ENCODE assay signal across 1 cellular context in genomic region chr20:33558348-33559144, GRCh38.
TF ChIP-seq lines count a peak whose summit lies in the region.

No MANE protein-coding gene starts in this region.

TF ChIP-seq in HepG2, 621 proteins besides CTCF, POLR2A, EP300 and RAD21 (continued from another document and continues in another):
- no peak for TF ChIP-seq ZNF318 (CRISPR knock-in tag; IDR thresholded peaks at IDR 0.05)
- TF ChIP-seq CHCHD3 (CRISPR knock-in tag; IDR thresholded peaks at IDR 0.05), result no peak
- no peak for TF ChIP-seq KDM3A (CRISPR knock-in tag; IDR thresholded peaks at IDR 0.05; ENCODE audit: low read depth)
- 0 out of 2 replicates have a peak, but pooled peaks have one; percentile 43 for TF ChIP-seq ZNF337 (CRISPR knock-in tag; IDR thresholded peaks at IDR 0.05; ENCODE audit: borderline replicate concordance, low read depth)
- 0 out of 2 replicates have a peak, but pooled peaks have one; percentile 27 for TF ChIP-seq MIXL1 (CRISPR knock-in tag; IDR thresholded peaks at IDR 0.05)
- no peak for TF ChIP-seq ZFP36L2 (CRISPR knock-in tag; IDR thresholded peaks at IDR 0.05)
- TF ChIP-seq REXO4 (CRISPR knock-in tag; IDR thresholded peaks at IDR 0.05; ENCODE audit: borderline replicate concordance), result no peak
- no peak for TF ChIP-seq ZNF546 (CRISPR knock-in tag; conservative IDR thresholded peaks at IDR 0.05)
- TF ChIP-seq ZNF367 (CRISPR knock-in tag; IDR thresholded peaks at IDR 0.05; ENCODE audit: borderline replicate concordance), result no peak
- TF ChIP-seq, protein P1, sequence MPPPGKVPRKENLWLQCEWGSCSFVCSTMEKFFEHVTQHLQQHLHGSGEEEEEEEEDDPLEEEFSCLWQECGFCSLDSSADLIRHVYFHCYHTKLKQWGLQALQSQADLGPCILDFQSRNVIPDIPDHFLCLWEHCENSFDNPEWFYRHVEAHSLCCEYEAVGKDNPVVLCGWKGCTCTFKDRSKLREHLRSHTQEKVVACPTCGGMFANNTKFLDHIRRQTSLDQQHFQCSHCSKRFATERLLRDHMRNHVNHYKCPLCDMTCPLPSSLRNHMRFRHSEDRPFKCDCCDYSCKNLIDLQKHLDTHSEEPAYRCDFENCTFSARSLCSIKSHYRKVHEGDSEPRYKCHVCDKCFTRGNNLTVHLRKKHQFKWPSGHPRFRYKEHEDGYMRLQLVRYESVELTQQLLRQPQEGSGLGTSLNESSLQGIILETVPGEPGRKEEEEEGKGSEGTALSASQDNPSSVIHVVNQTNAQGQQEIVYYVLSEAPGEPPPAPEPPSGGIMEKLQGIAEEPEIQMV (CRISPR knock-in tag; IDR thresholded peaks at IDR 0.05; ENCODE audit: low read depth), result no peak
- TF ChIP-seq, protein P2, sequence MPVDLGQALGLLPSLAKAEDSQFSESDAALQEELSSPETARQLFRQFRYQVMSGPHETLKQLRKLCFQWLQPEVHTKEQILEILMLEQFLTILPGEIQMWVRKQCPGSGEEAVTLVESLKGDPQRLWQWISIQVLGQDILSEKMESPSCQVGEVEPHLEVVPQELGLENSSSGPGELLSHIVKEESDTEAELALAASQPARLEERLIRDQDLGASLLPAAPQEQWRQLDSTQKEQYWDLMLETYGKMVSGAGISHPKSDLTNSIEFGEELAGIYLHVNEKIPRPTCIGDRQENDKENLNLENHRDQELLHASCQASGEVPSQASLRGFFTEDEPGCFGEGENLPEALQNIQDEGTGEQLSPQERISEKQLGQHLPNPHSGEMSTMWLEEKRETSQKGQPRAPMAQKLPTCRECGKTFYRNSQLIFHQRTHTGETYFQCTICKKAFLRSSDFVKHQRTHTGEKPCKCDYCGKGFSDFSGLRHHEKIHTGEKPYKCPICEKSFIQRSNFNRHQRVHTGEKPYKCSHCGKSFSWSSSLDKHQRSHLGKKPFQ (CRISPR knock-in tag; IDR thresholded peaks at IDR 0.05; ENCODE audit: insufficient replicate concordance), result no peak
- 0 out of 2 replicates have a peak, but pooled peaks have one; percentile 11 for TF ChIP-seq MIER3 (CRISPR knock-in tag; IDR thresholded peaks at IDR 0.05; ENCODE audit: borderline replicate concordance)
- TF ChIP-seq NCOR1 (IDR thresholded peaks at IDR 0.05; ENCODE audit: borderline replicate concordance, low read length), result peak; percentile 18; the same call in 1 of the 2 replicates
- 0 out of 2 replicates have a peak, but pooled peaks have one; percentile 17 for TF ChIP-seq ATF3 (CRISPR knock-in tag; IDR thresholded peaks at IDR 0.05)
- TF ChIP-seq CBX2 (IDR thresholded peaks at IDR 0.05; ENCODE audit: low read depth, low read length), result no peak
- TF ChIP-seq CBX2 (CRISPR knock-in tag; IDR thresholded peaks at IDR 0.05; ENCODE audit: low read depth), result no peak
- TF ChIP-seq, protein P3, sequence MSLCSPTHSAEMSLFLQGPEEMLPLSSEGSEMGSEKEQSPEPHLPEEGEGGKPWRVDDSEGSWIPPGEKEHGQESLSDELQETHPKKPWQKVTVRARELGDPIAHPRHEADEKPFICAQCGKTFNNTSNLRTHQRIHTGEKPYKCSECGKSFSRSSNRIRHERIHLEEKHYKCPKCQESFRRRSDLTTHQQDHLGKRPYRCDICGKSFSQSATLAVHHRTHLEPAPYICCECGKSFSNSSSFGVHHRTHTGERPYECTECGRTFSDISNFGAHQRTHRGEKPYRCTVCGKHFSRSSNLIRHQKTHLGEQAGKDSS (CRISPR knock-in tag; IDR thresholded peaks at IDR 0.05; ENCODE audit: borderline replicate concordance, low read depth), result no peak
- TF ChIP-seq ZNF749 (CRISPR knock-in tag; IDR thresholded peaks at IDR 0.05; ENCODE audit: borderline replicate concordance), result no peak
- no peak for TF ChIP-seq ZBTB1 (CRISPR knock-in tag; IDR thresholded peaks at IDR 0.05; ENCODE audit: borderline replicate concordance)
- TF ChIP-seq, protein P4, sequence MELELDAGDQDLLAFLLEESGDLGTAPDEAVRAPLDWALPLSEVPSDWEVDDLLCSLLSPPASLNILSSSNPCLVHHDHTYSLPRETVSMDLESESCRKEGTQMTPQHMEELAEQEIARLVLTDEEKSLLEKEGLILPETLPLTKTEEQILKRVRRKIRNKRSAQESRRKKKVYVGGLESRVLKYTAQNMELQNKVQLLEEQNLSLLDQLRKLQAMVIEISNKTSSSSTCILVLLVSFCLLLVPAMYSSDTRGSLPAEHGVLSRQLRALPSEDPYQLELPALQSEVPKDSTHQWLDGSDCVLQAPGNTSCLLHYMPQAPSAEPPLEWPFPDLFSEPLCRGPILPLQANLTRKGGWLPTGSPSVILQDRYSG (CRISPR knock-in tag; IDR thresholded peaks at IDR 0.05), result no peak
- peak; percentile 58; the same call in 1 of the 2 replicates for TF ChIP-seq HNF4A (CRISPR knock-in tag; IDR thresholded peaks at IDR 0.05)
- TF ChIP-seq NCOA2 (CRISPR knock-in tag; IDR thresholded peaks at IDR 0.05), result no peak
- TF ChIP-seq HIVEP1 (CRISPR knock-in tag; IDR thresholded peaks at IDR 0.05), result no peak
- TF ChIP-seq, protein P5, sequence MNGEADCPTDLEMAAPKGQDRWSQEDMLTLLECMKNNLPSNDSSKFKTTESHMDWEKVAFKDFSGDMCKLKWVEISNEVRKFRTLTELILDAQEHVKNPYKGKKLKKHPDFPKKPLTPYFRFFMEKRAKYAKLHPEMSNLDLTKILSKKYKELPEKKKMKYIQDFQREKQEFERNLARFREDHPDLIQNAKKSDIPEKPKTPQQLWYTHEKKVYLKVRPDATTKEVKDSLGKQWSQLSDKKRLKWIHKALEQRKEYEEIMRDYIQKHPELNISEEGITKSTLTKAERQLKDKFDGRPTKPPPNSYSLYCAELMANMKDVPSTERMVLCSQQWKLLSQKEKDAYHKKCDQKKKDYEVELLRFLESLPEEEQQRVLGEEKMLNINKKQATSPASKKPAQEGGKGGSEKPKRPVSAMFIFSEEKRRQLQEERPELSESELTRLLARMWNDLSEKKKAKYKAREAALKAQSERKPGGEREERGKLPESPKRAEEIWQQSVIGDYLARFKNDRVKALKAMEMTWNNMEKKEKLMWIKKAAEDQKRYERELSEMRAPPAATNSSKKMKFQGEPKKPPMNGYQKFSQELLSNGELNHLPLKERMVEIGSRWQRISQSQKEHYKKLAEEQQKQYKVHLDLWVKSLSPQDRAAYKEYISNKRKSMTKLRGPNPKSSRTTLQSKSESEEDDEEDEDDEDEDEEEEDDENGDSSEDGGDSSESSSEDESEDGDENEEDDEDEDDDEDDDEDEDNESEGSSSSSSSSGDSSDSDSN (CRISPR knock-in tag; IDR thresholded peaks at IDR 0.05), result no peak
- TF ChIP-seq THAP9 (CRISPR knock-in tag; IDR thresholded peaks at IDR 0.05; ENCODE audit: borderline replicate concordance), result no peak
- TF ChIP-seq ZNF772 (CRISPR knock-in tag; IDR thresholded peaks at IDR 0.05), result 0 out of 2 replicates have a peak, but pooled peaks have one; percentile 0
- no peak for TF ChIP-seq ZKSCAN1 (IDR thresholded peaks at IDR 0.05; ENCODE audit: low read length)
- no peak for TF ChIP-seq TEAD2 (CRISPR knock-in tag; IDR thresholded peaks at IDR 0.05)
- no peak for TF ChIP-seq AGO2 (optimal IDR thresholded peaks at IDR 0.05; ENCODE audit: low read depth, low read length)
- TF ChIP-seq IKZF1 (IDR thresholded peaks at IDR 0.05), result no peak
- TF ChIP-seq HOMEZ (CRISPR knock-in tag; IDR thresholded peaks at IDR 0.05; ENCODE audit: low read depth), result 0 out of 2 replicates have a peak, but pooled peaks have one; percentile 13
- TF ChIP-seq NPAS2 (CRISPR knock-in tag; IDR thresholded peaks at IDR 0.05; ENCODE audit: borderline replicate concordance), result no peak
- TF ChIP-seq, protein P6, sequence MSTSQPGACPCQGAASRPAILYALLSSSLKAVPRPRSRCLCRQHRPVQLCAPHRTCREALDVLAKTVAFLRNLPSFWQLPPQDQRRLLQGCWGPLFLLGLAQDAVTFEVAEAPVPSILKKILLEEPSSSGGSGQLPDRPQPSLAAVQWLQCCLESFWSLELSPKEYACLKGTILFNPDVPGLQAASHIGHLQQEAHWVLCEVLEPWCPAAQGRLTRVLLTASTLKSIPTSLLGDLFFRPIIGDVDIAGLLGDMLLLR (CRISPR knock-in tag; IDR thresholded peaks at IDR 0.05), result no peak
- peak; percentile 31 to 35; a peak in 2 of 4 replicates for TF ChIP-seq MAFK (conservative IDR thresholded peaks at IDR 0.05 in 1 of 2, IDR thresholded peaks at IDR 0.05 in 1 of 2; ENCODE audit: low read length in 2 of 2)
- TF ChIP-seq ZNF317 (CRISPR knock-in tag; IDR thresholded peaks at IDR 0.05), result 0 out of 2 replicates have a peak, but pooled peaks have one; percentile 29
- no peak for TF ChIP-seq ZNF234 (CRISPR knock-in tag; conservative IDR thresholded peaks at IDR 0.05)
